In the genomic region with DNA sequence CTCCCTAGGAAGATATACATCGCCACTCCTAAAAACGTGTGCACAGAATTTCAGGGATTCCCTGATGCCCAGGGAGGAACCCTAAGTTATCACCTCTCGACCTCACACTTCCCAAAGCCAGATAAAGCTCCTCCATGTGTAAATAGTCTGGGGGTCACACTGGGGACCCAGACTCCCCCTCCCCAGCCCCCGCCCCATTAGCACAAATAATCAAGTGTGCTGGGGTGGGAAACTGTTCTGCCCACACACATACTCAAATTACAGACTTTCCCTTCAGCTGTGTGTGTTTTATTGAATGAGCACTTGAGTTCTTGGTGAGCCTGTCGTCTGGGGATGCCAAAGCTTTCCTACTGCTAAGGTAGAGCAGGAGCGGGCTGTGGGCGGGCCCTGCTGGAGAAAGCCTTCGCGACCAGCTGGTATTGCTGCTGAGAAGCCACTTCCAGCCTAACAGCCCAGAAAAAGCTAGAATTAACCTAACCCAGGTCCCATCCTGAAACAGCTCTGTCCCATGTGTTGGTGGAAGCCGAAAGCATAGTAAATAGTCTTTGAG, we compare ENCODE assay signal across 15 cellular contexts.
DNase-seq lines count a peak whose midpoint lies in the region; ATAC-seq and TF ChIP-seq lines count a peak whose summit lies in the region.
"Had no signal": no experiment of that assay in that cellular context is flagged by ENCODE, and none has a peak within 500 bp of the region (broad histone marks: within the 10 kb centered on the region; RNA-seq: fewer than 3 reads in every experiment).

No MANE protein-coding gene starts in this region.

- H3K4me2 ChIP-seq in BLaER1: peak overlapping the region; percentile 15; the same call in 1 of the 2 replicates
- H3K4me2 ChIP-seq in mesendoderm (ENCODE audit: low read length): no peak overlapping the region

- H3K79me2 ChIP-seq in mesendoderm (ENCODE audit: control insufficient read depth, insufficient read depth, low read length): no peaks in the 10 kb centered on the region

- H3K56ac ChIP-seq in mesendoderm (ENCODE audit: low read length): no peak overlapping the region

- peaks cover 26% of the 10 kb centered on the region for H3K4me1 ChIP-seq in BLaER1
- peaks cover 50% of the 10 kb centered on the region for H3K4me1 ChIP-seq in body of pancreas
- peaks cover 7% of the 10 kb centered on the region for H3K4me1 ChIP-seq in mesendoderm (ENCODE audit: control insufficient read depth, low read depth, low read length)
- H3K4me1 ChIP-seq: prostate gland had no signal

- no peak overlapping the region for H4K8ac ChIP-seq in mesendoderm (ENCODE audit: low read depth, low read length)

- H3K4ac ChIP-seq in mesendoderm (ENCODE audit: low read depth, low read length): no peak overlapping the region

- TF ChIP-seq POLR2A in body of pancreas (IDR thresholded peaks at IDR 0.05): no peak

- H3K79me1 ChIP-seq in mesendoderm (ENCODE audit: low read length): no peaks in the 10 kb centered on the region

- no peak overlapping the region for H2BK120ac ChIP-seq in mesendoderm (ENCODE audit: low read depth, low read length)

- TF ChIP-seq CTCF in body of pancreas (IDR thresholded peaks at IDR 0.05): no peak

- H2BK5ac ChIP-seq in mesendoderm (ENCODE audit: low read length): no peak overlapping the region

- H3K27me3 ChIP-seq in BLaER1 (no peaks in the 10 kb centered on the region), body of pancreas (no peaks in the 10 kb centered on the region), mesendoderm (ENCODE audit: insufficient read depth, low read length, poor library complexity) (no peaks in the 10 kb centered on the region)
- H3K27me3 ChIP-seq: cardiac muscle cell had no signal

- H2BK15ac ChIP-seq in mesendoderm (replicated peaks; ENCODE audit: low read depth): no peak overlapping the region

- H3K23ac ChIP-seq in mesendoderm (ENCODE audit: low read length): no peak overlapping the region

- 15 to 19% methylated on average over 10 of the region's 10 CpGs for WGBS in body of pancreas, 2 donors
- no CpG with 5 or more reads among the region's 10 CpGs for WGBS in mesendoderm (ENCODE audit: extremely low coverage, insufficient coverage, low lambda C conversion rate)

- no peak overlapping the region for H4K5ac ChIP-seq in mesendoderm (ENCODE audit: low read length)

- ATAC-seq in body of pancreas (peak; percentile 63), left lobe of liver (no peak)
- no peak for ATAC-seq in activated CD4-positive, CD25-positive, alpha-beta regulatory T cell treated with anti-CD3 and anti-CD28 coated beads, Interleukin-2, amount 50 U/mL, for 24 hours

- no peaks in the 10 kb centered on the region for H3K9me3 ChIP-seq in BLaER1
- no peaks in the 10 kb centered on the region for H3K9me3 ChIP-seq in body of pancreas
- H3K9me3 ChIP-seq: prostate gland had no signal

- POLR2A ChIA-PET in HEK293T (lab: Yijun Ruan, JAX): interaction anchor here (0.8 to 1.6 kb wide), 3 partner anchors 18 to 87 kb away, joined by 3 to 10 read pairs (median 4); a partner anchor contains a TSS

- no peak overlapping the region for H3K4me3 ChIP-seq in BLaER1
- no peak overlapping the region for H3K4me3 ChIP-seq in body of pancreas
- no peak overlapping the region for H3K4me3 ChIP-seq in mesendoderm (ENCODE audit: low read length)
- H3K4me3 ChIP-seq: cardiac muscle cell, prostate gland had no signal

- DNase-seq in HEK293T (ENCODE audit: extremely low spot score): peak; percentile 19
- peak; percentile 61 to 81 (median 70) for DNase-seq in body of pancreas
- peak; percentile 71 for DNase-seq in mesendoderm
- DNase-seq in left lobe of liver (ENCODE audit: low spot score): no peak
- no peak for DNase-seq in C1 segment of cervical spinal cord (lab: John Stamatoyannopoulos, UW)
- no peak for DNase-seq in SW 1271 (lab: John Stamatoyannopoulos, UW)
- DNase-seq: activated naive CD4-positive, alpha-beta T cell treated with anti-CD3 and anti-CD28 coated beads for 36 hours; MM.1S; NCI-H526 treated with DMSO at 0.1 percent for 48 hours; Right ventricle myocardium superior; stimulated activated CD4-positive, alpha-beta T cell treated with anti-CD3 and anti-CD28 coated beads, Interleukin-2, amount 100 ng/mL, for 24 hours had no signal

- CTCF ChIA-PET in HEK293T (lab: Yijun Ruan, JAX): interaction anchor here (0.6 to 2.2 kb wide), 5 partner anchors 9 to 695 kb away, joined by 3 to 8 read pairs (median 3); no protein-coding TSS in a partner anchor

- H2AK5ac ChIP-seq in mesendoderm (ENCODE audit: low read length): no peak overlapping the region

- H3K9ac ChIP-seq in BLaER1 (no peak overlapping the region), mesendoderm (ENCODE audit: low read length) (no peak overlapping the region)

- H3K27ac ChIP-seq in BLaER1: no peak overlapping the region
- H3K27ac ChIP-seq in body of pancreas: peak overlapping the region; percentile 62 to 73 (median 68)
- no peak overlapping the region for H3K27ac ChIP-seq in mesendoderm (ENCODE audit: low read depth, low read length)
- H3K27ac ChIP-seq: cardiac muscle cell, prostate gland had no signal

- intact Hi-C loops in body of pancreas (cut with DNase I): no loop called here

- H3K18ac ChIP-seq in mesendoderm (ENCODE audit: low read length): no peak overlapping the region

- H4K20me1 ChIP-seq in BLaER1: no peaks in the 10 kb centered on the region

- H3K36me3 ChIP-seq in BLaER1: no peaks in the 10 kb centered on the region
- H3K36me3 ChIP-seq in body of pancreas (replicated peaks in 1 of 2; ENCODE audit: insufficient read depth in 1 of 2, low read depth in 2 of 2): no peaks in the 10 kb centered on the region
- H3K36me3 ChIP-seq in mesendoderm (ENCODE audit: control insufficient read depth, insufficient read depth, low read length): no peaks in the 10 kb centered on the region
- H3K36me3 ChIP-seq: cardiac muscle cell, prostate gland had no signal

TF ChIP-seq in HEK293T, 16 proteins besides CTCF, POLR2A, EP300 and RAD21:
- TF ChIP-seq BHLHE40 (IDR thresholded peaks at IDR 0.05; ENCODE audit: borderline replicate concordance) (no peak), FOXA1 (IDR thresholded peaks at IDR 0.05) (no peak)
- TF ChIP-seq, protein P1, sequence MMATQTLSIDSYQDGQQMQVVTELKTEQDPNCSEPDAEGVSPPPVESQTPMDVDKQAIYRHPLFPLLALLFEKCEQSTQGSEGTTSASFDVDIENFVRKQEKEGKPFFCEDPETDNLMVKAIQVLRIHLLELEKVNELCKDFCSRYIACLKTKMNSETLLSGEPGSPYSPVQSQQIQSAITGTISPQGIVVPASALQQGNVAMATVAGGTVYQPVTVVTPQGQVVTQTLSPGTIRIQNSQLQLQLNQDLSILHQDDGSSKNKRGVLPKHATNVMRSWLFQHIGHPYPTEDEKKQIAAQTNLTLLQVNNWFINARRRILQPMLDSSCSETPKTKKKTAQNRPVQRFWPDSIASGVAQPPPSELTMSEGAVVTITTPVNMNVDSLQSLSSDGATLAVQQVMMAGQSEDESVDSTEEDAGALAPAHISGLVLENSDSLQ (IDR thresholded peaks at IDR 0.05): no peak

Comparison
In these comparisons a context has a peak if more than half of its experiments do, and no peak if none do; other contexts are left out.
1. H3K27ac ChIP-seq: peak in body of pancreas (4 of 4); none in BLaER1 (single experiment) and mesendoderm (single experiment).
2. DNase-seq: peak in HEK293T (single experiment), body of pancreas (4 of 4) and mesendoderm (single experiment); none in left lobe of liver (single experiment), C1 segment of cervical spinal cord (0 of 14) and SW 1271 (0 of 2).